ENCODE assay signal across 17 cellular contexts in genomic region chr2:234091883-234092282, GRCh38. TPM values are rescaled to one million over a fixed set of nuclear protein-coding genes. Genes with fewer than 3 reads are reported as not detected.
A peak's percentile ranks its signal among the peaks of the same experiment; 100 is the strongest.
DNase-seq lines count a peak whose midpoint lies in the region; ATAC-seq, FAIRE-seq and TF ChIP-seq lines count a peak whose summit lies in the region.
"Had no signal": no experiment of that assay in that cellular context is flagged by ENCODE, and none has a peak within 500 bp of the region (broad histone marks: within the 10 kb centered on the region; RNA-seq: fewer than 3 reads in every experiment).

No MANE protein-coding gene starts in this region.

- WGBS in H1 (ENCODE audit: extremely low coverage in 1 of 2, insufficient coverage in 1 of 2, insufficient read length in 1 of 2, insufficient replicate concordance in 2 of 2, low coverage in 1 of 2, low lambda C conversion rate in 2 of 2, missing lambda C conversion rate in 1 of 2), 2 experiments = 81% methylated on average over 7 of the region's 7 CpGs; no CpG with 5 or more reads in 1 of the 2 experiments
- 23 to 33% (median 27%) methylated on average over 7 of the region's 7 CpGs for WGBS in heart left ventricle, 4 donors

- CTCF ChIA-PET in H1 (lab: Charles Lee; ENCODE audit: partially characterized antibody) = interaction anchor here (0.7 kb wide), 1 partner anchor 452 kb away, joined by 3 read pairs; no protein-coding TSS in a partner anchor

- DNase-seq in BE2C = no peak
- peak; percentile 63 for DNase-seq in NCI-H2196 (lab: John Stamatoyannopoulos, UW; ENCODE audit: unreplicated experiment)
- DNase-seq in H1 (ENCODE audit: low read depth in 1 of 2, low spot score in 2 of 2) = no peak
- DNase-seq in neural progenitor cell (ENCODE audit: low spot score) = no peak
- no peak for DNase-seq in NCI-H1417 (lab: John Stamatoyannopoulos, UW)
- DNase-seq in NCI-H2107 (lab: John Stamatoyannopoulos, UW) = no peak
- no peak for DNase-seq in heart left ventricle
- DNase-seq: activated CD4-positive, alpha-beta T cell treated with anti-CD3 and anti-CD28 coated beads for 36 hours; occipital lobe; Peyer's patch; stimulated activated CD4-positive, alpha-beta T cell treated with anti-CD3 and anti-CD28 coated beads, Interleukin-12 subunit alpha, Interleukin-12 subunit beta, amount 100 ng/mL, for 4 hours; substantia nigra had no signal

- no peaks in the 10 kb centered on the region for H3K36me3 Mint-ChIP-seq in neural progenitor cell

- POLR2A ChIA-PET in H1 (lab: Charles Lee; ENCODE audit: partially characterized antibody) = no interaction called here

- H4K91ac ChIP-seq in H1 (replicated peaks; ENCODE audit: insufficient read length, low read length) = no peak overlapping the region

- peaks cover 10% of the 10 kb centered on the region for H3K9me3 Mint-ChIP-seq in neural progenitor cell

- no peak for TF ChIP-seq EP300 in H1 (IDR thresholded peaks at IDR 0.05; ENCODE audit: borderline replicate concordance in 1 of 2, low read depth in 2 of 2, low read length in 2 of 2)

- intact Hi-C loops in heart left ventricle (cut with DNase I) = no loop called here

- H3K4me1 ChIP-seq in BE2C (peaks cover 12% of the 10 kb centered on the region), H1 (replicated peaks in 1 of 4; ENCODE audit: control insufficient read depth in 3 of 4, insufficient read depth in 4 of 4, low read length in 3 of 4) (peaks cover 0 to 4% (median 0%) of the 10 kb centered on the region in 4 experiments; a peak in 2 of 7 replicates), neural progenitor cell (no peaks in the 10 kb centered on the region), heart left ventricle (peaks cover 0 to 8% (median 0%) of the 10 kb centered on the region in 12 donors)
- H3K4me1 ChIP-seq: Peyer's patch had no signal

- ATAC-seq in heart left ventricle (no peak), HG03378 (IDR thresholded peaks at IDR 0.05; ENCODE audit: unreplicated experiment) (no peak)
- ATAC-seq: activated CD4-positive, alpha-beta T cell treated with anti-CD3 and anti-CD28 coated beads for 36 hours had no signal

- H2AK5ac ChIP-seq in H1 (ENCODE audit: low read depth, low read length) = no peak overlapping the region

- TF ChIP-seq CTCF in BE2C (IDR thresholded peaks at IDR 0.05; ENCODE audit: low read depth, low read length) (no peak), H1 (IDR thresholded peaks at IDR 0.05; ENCODE audit: control extremely low read depth in 1 of 3, insufficient read depth in 1 of 3, low read depth in 1 of 3, low read length in 3 of 3) (no peak), neural progenitor cell (IDR thresholded peaks at IDR 0.05) (no peak), heart left ventricle (IDR thresholded peaks at IDR 0.05) (no peak)

- peak overlapping the region; percentile 14 for H3K4ac ChIP-seq in H1 (replicated peaks; ENCODE audit: insufficient read length, low read depth, low read length)

- peak overlapping the region; percentile 97 for H3K27ac Mint-ChIP-seq in neural progenitor cell
- H3K27ac Mint-ChIP-seq: activated CD4-positive, alpha-beta T cell treated with anti-CD3 and anti-CD28 coated beads for 36 hours; T-helper 1 cell treated with Interleukin-12 subunit alpha and Interleukin-12 subunit beta and Interleukin-4 antibody, amounts not matched to agents 30 μg/mL and 1 μg/mL, for 36 hours had no signal

- H3K4me2 ChIP-seq in H1 (ENCODE audit: insufficient read depth in 1 of 2, low read depth in 2 of 2, low read length in 2 of 2) (no peak overlapping the region), neural progenitor cell (no peak overlapping the region)

- no peak overlapping the region for H4K5ac ChIP-seq in H1 (ENCODE audit: insufficient read length, low read depth, low read length)

- TF ChIP-seq POLR2A in H1 (IDR thresholded peaks at IDR 0.05; ENCODE audit: control extremely low read depth in 1 of 2, low read depth in 2 of 2, low read length in 2 of 2) (no peak), heart left ventricle (IDR thresholded peaks at IDR 0.05) (no peak)

- no peak overlapping the region for H3K18ac ChIP-seq in H1 (ENCODE audit: extremely low read depth, low read length)

- H3K79me1 ChIP-seq in H1 (ENCODE audit: low read depth, low read length) = no peaks in the 10 kb centered on the region

- H3K4me3 ChIP-seq in BE2C (ENCODE audit: low read depth, low read length) (peak overlapping the region; percentile 15), H1 (ENCODE audit: extremely low read depth in 1 of 4, insufficient read depth in 2 of 4, low read depth in 3 of 4, low read length in 4 of 4) (no peak overlapping the region), neural progenitor cell (no peak overlapping the region), heart left ventricle (no peak overlapping the region)
- H3K4me3 ChIP-seq: coronary artery, Peyer's patch had no signal

- H3K9me3 ChIP-seq in BE2C (no peaks in the 10 kb centered on the region), H1 (ENCODE audit: insufficient read depth in 2 of 2, low read depth in 1 of 2, low read length in 1 of 2) (no peaks in the 10 kb centered on the region), neural progenitor cell (ENCODE audit: low read depth) (peaks cover 7% of the 10 kb centered on the region), heart left ventricle (peaks cover 0 to 22% (median 2%) of the 10 kb centered on the region in 12 donors)
- H3K9me3 ChIP-seq: Peyer's patch had no signal

- H3K79me2 ChIP-seq in H1 (ENCODE audit: control insufficient read depth in 1 of 2, insufficient read depth in 2 of 2, low read length in 2 of 2) (no peaks in the 10 kb centered on the region), neural progenitor cell (ENCODE audit: low read depth) (no peaks in the 10 kb centered on the region)

- H2BK12ac ChIP-seq in H1 (ENCODE audit: low read depth, low read length) = peak overlapping the region; percentile 77; the same call in 1 of the 2 replicates

- H3K9ac ChIP-seq in H1 (replicated peaks in 1 of 4; ENCODE audit: extremely low read depth in 1 of 4, low read depth in 3 of 4, low read length in 3 of 4) (no peak overlapping the region), neural progenitor cell (no peak overlapping the region)

- no peak overlapping the region for H2BK20ac ChIP-seq in H1 (ENCODE audit: low read length)

- no peak overlapping the region for H2BK120ac ChIP-seq in H1 (replicated peaks; ENCODE audit: low read depth, low read length)

- H3K27ac ChIP-seq in H1 (ENCODE audit: low read depth, low read length) (no peak overlapping the region), neural progenitor cell (no peak overlapping the region), heart left ventricle (no peak overlapping the region)
- H3K27ac ChIP-seq: coronary artery, Peyer's patch had no signal

- H3K36me3 ChIP-seq in BE2C (no peaks in the 10 kb centered on the region), H1 (ENCODE audit: control insufficient read depth in 2 of 4, insufficient read depth in 4 of 4, low read length in 3 of 4) (no peaks in the 10 kb centered on the region), neural progenitor cell (peaks cover 3% of the 10 kb centered on the region), heart left ventricle (no peaks in the 10 kb centered on the region)
- H3K36me3 ChIP-seq: Peyer's patch had no signal

- H3K27me3 Mint-ChIP-seq in neural progenitor cell (ENCODE audit: insufficient read depth, low read depth) = peaks cover 2% of the 10 kb centered on the region
- H3K27me3 Mint-ChIP-seq: activated CD4-positive, alpha-beta T cell treated with anti-CD3 and anti-CD28 coated beads for 36 hours had no signal

- H2BK15ac ChIP-seq in H1 (ENCODE audit: low read length) = no peak overlapping the region

- H2AFZ ChIP-seq in H1 (ENCODE audit: low read length) (0 out of 2 replicates have a peak overlapping the region, but pooled peaks have one; percentile 77), neural progenitor cell (replicated peaks) (peak overlapping the region; percentile 76)

- TF ChIP-seq RAD21 in H1 (IDR thresholded peaks at IDR 0.05 in 1 of 2, conservative IDR thresholded peaks at IDR 0.05 in 1 of 2; ENCODE audit: low read depth in 2 of 2, low read length in 2 of 2) = no peak

- FAIRE-seq in H1 (lab: Jason Lieb, UNC) = no peak

- no peaks in the 10 kb centered on the region for H3F3A ChIP-seq in neural progenitor cell (ENCODE audit: low read depth)

- no peak overlapping the region for H3K14ac ChIP-seq in H1 (ENCODE audit: insufficient read length)

- H3K4me3 Mint-ChIP-seq in neural progenitor cell = no peak overlapping the region
- H3K4me3 Mint-ChIP-seq: activated CD4-positive, alpha-beta T cell treated with anti-CD3 and anti-CD28 coated beads for 36 hours; T-helper 1 cell treated with Interleukin-12 subunit alpha and Interleukin-12 subunit beta and Interleukin-4 antibody, amounts not matched to agents 30 μg/mL and 1 μg/mL, for 36 hours had no signal

- H2BK5ac ChIP-seq in H1 (ENCODE audit: low read depth, low read length) = no peak overlapping the region

- peaks cover 10% of the 10 kb centered on the region for H3K4me1 Mint-ChIP-seq in neural progenitor cell
- H3K4me1 Mint-ChIP-seq: activated CD4-positive, alpha-beta T cell treated with anti-CD3 and anti-CD28 coated beads for 36 hours had no signal

- H3K23me2 ChIP-seq in H1 (ENCODE audit: low read depth, low read length) = peaks cover 2% of the 10 kb centered on the region; the same call in 1 of the 2 replicates

- H4K20me1 ChIP-seq in H1 (replicated peaks in 1 of 2; ENCODE audit: control insufficient read depth in 1 of 2, insufficient read depth in 2 of 2, low read length in 2 of 2) (no peaks in the 10 kb centered on the region), neural progenitor cell (ENCODE audit: low read depth) (no peaks in the 10 kb centered on the region)

- no peak overlapping the region for H3K23ac ChIP-seq in H1 (ENCODE audit: insufficient read length)

- H3K27me3 ChIP-seq in BE2C = no peaks in the 10 kb centered on the region
- no peaks in the 10 kb centered on the region; a peak in 1 of 7 replicates for H3K27me3 ChIP-seq in H1 (replicated peaks in 1 of 4; ENCODE audit: control insufficient read depth in 3 of 4, extremely low read depth in 1 of 4, insufficient read depth in 3 of 4, low read length in 3 of 4)
- H3K27me3 ChIP-seq in neural progenitor cell = no peaks in the 10 kb centered on the region
- H3K27me3 ChIP-seq in heart left ventricle = peaks cover 0 to 23% (median 0%) of the 10 kb centered on the region in 9 donors
- H3K27me3 ChIP-seq: Peyer's patch had no signal

- peak overlapping the region; percentile 81 for H4K8ac ChIP-seq in H1 (ENCODE audit: extremely low read depth, insufficient read depth, low read length)

- H3K56ac ChIP-seq in H1 (replicated peaks; ENCODE audit: insufficient read length, low read depth, low read length) = no peak overlapping the region

RNA-seq across cellular contexts. Expression of gene SPP2, which starts 41.4 kb away (rescaled TPM):
- not detected for polyA plus RNA-seq in BE2C (2012; ENCODE audit: insufficient read depth, insufficient read length, low read depth)
- not detected in 2 replicates for total RNA-seq in H1 (2021; fragmentation: NEBNext Ultra II Directional; extraction: Animal tissue kit (Norgen Biotek cat#: 25700))
- polyA plus RNA-seq in H1 (2011; rRNA removed) (not detected in 2 replicates), heart left ventricle (not detected)
- not detected for polyA plus RNA-seq in H1 (2011; cell fraction: cytosol; rRNA removed)
- polyA plus RNA-seq in H1 (2011; cell fraction: nucleus; rRNA removed) = not detected
- not detected in 4 replicates for polyA plus RNA-seq in H1 (2012, experiment 1 of 2)
- polyA plus RNA-seq in H1 (2012, experiment 2 of 2) = not detected
- polyA plus RNA-seq in H1 (2013, experiment 1 of 2) = not detected
- polyA plus RNA-seq in H1 (2013, experiment 2 of 2) = not detected
- polyA minus RNA-seq in H1 (2011; rRNA and poly(A)+ RNA removed) = not detected in 2 replicates
- not detected for polyA minus RNA-seq in H1 (2011; cell fraction: cytosol; rRNA and poly(A)+ RNA removed)
- polyA minus RNA-seq in H1 (2011; cell fraction: nucleus; rRNA and poly(A)+ RNA removed) = not detected
- total RNA-seq in neural progenitor cell (ENCODE audit: low replicate concordance) (not detected in 2 replicates), heart left ventricle (not detected)
- total RNA-seq: activated CD4-positive, alpha-beta T cell treated with anti-CD3 and anti-CD28 coated beads for 36 hours; H7; occipital lobe; Peyer's patch had no signal
- polyA plus RNA-seq: adipose tissue had no signal
